In genomic region chr13:79402074-79402635, GRCh38 we compare ENCODE assay signal across 11 cellular contexts. TPM values are rescaled to one million over a fixed set of nuclear protein-coding genes. Genes with fewer than 3 reads are reported as not detected.
DNase-seq lines count a peak whose midpoint lies in the region; ATAC-seq, FAIRE-seq and TF ChIP-seq lines count a peak whose summit lies in the region.
"Had no signal": no experiment of that assay in that cellular context is flagged by ENCODE, and none has a peak within 500 bp of the region (broad histone marks: within the 10 kb centered on the region; RNA-seq: fewer than 3 reads in every experiment).

No MANE protein-coding gene starts in this region.

- TF ChIP-seq CTCF in astrocyte (IDR thresholded peaks at IDR 0.05; ENCODE audit: insufficient read depth, low read depth, low read length) (no peak), foreskin fibroblast (IDR thresholded peaks at IDR 0.05; ENCODE audit: low read depth, low read length) (no peak)

- POLR2A ChIA-PET in naive thymus-derived CD8-positive, alpha-beta T cell (lab: Charles Lee) = interaction anchor here (6.5 kb wide), 1 partner anchor 9 kb away, joined by 107 read pairs; no protein-coding TSS in a partner anchor

- H3K9me3 Mint-ChIP-seq in astrocyte (ENCODE audit: unreplicated experiment) = no peaks in the 10 kb centered on the region
- no peaks in the 10 kb centered on the region for H3K9me3 Mint-ChIP-seq in naive thymus-derived CD8-positive, alpha-beta T cell
- H3K9me3 Mint-ChIP-seq: central memory CD8-positive, alpha-beta T cell had no signal

- H3K27ac ChIP-seq in BLaER1 (no peak overlapping the region), HUES64 (ENCODE audit: low read depth, low read length) (no peak overlapping the region), astrocyte (ENCODE audit: low read depth, low read length) (no peak overlapping the region)
- H3K27ac ChIP-seq: prostate gland had no signal

- no peak overlapping the region for H2AFZ ChIP-seq in astrocyte (ENCODE audit: low read depth, low read length)

- peaks cover 44% of the 10 kb centered on the region for H3K4me1 ChIP-seq in BLaER1
- H3K4me1 ChIP-seq in HUES64 (ENCODE audit: insufficient read depth, low read length) = peaks cover 61% of the 10 kb centered on the region
- H3K4me1 ChIP-seq in astrocyte (ENCODE audit: insufficient read depth, low read length) = peaks cover 23% of the 10 kb centered on the region
- H3K4me1 ChIP-seq: prostate gland had no signal

- peaks cover 12% of the 10 kb centered on the region for H3K36me3 Mint-ChIP-seq in astrocyte (ENCODE audit: low read depth, unreplicated experiment)
- peaks cover 0 to 47% (median 6%) of the 10 kb centered on the region in 3 donors for H3K36me3 Mint-ChIP-seq in naive thymus-derived CD8-positive, alpha-beta T cell

- WGBS in HUES64 = 91% methylated on average over 1 of the region's 2 CpGs

- H3K27me3 ChIP-seq in BLaER1 = no peaks in the 10 kb centered on the region
- no peaks in the 10 kb centered on the region for H3K27me3 ChIP-seq in HUES64 (ENCODE audit: insufficient read depth, low read length)
- H3K27me3 ChIP-seq in astrocyte (ENCODE audit: insufficient read depth, low read length) = no peaks in the 10 kb centered on the region

- H3K27ac Mint-ChIP-seq in astrocyte (ENCODE audit: unreplicated experiment) = peak overlapping the region; percentile 36
- peak overlapping the region in 9 of 10 donors; percentile 54 to 92 (median 76) for H3K27ac Mint-ChIP-seq in naive thymus-derived CD8-positive, alpha-beta T cell

- peaks cover 32% of the 10 kb centered on the region for H3K4me1 Mint-ChIP-seq in astrocyte (ENCODE audit: low read depth, unreplicated experiment)
- peaks cover 11 to 48% (median 38%) of the 10 kb centered on the region in 4 donors for H3K4me1 Mint-ChIP-seq in naive thymus-derived CD8-positive, alpha-beta T cell

- peaks cover 41% of the 10 kb centered on the region for H3K36me3 ChIP-seq in BLaER1
- H3K36me3 ChIP-seq in HUES64 (ENCODE audit: insufficient read depth, low read length) = peaks cover 42% of the 10 kb centered on the region
- H3K36me3 ChIP-seq in astrocyte (ENCODE audit: insufficient read depth, low read length) = no peaks in the 10 kb centered on the region
- H3K36me3 ChIP-seq: prostate gland had no signal

- peak overlapping the region; percentile 93 for H3K4me2 ChIP-seq in BLaER1
- H3K4me2 ChIP-seq in astrocyte (ENCODE audit: low read length) = peak overlapping the region; percentile 93

- peak overlapping the region; percentile 71 for H3K4me3 Mint-ChIP-seq in astrocyte (ENCODE audit: unreplicated experiment)
- H3K4me3 Mint-ChIP-seq in naive thymus-derived CD8-positive, alpha-beta T cell = peak overlapping the region in 4 of 10 donors; percentile 31 to 76 (median 47)
- H3K4me3 Mint-ChIP-seq: central memory CD8-positive, alpha-beta T cell had no signal

- H3K9ac ChIP-seq in BLaER1 (no peak overlapping the region; the same call in 1 of the 2 replicates), HUES64 (ENCODE audit: low read depth, low read length) (no peak overlapping the region), astrocyte (ENCODE audit: low read length) (no peak overlapping the region)

- peak overlapping the region; percentile 88; the same call in 1 of the 2 replicates for H3K4me3 ChIP-seq in BLaER1
- H3K4me3 ChIP-seq in HUES64 (ENCODE audit: low read length) = peak overlapping the region; percentile 90; the same call in 1 of the 2 replicates
- H3K4me3 ChIP-seq in astrocyte (ENCODE audit: insufficient read depth, low read depth, low read length) = no peak overlapping the region
- H3K4me3 ChIP-seq in foreskin fibroblast (ENCODE audit: low read depth in 1 of 2, low read length in 2 of 2) = no peak overlapping the region
- H3K4me3 ChIP-seq: prostate gland had no signal

- FAIRE-seq in astrocyte (lab: Jason Lieb, UNC) = no peak

- H3K9me3 ChIP-seq in BLaER1 (peaks cover 4% of the 10 kb centered on the region), HUES64 (ENCODE audit: insufficient read depth, low read depth, low read length) (peaks cover 3% of the 10 kb centered on the region; the same call in 1 of the 2 replicates), astrocyte (ENCODE audit: insufficient read depth, low read depth, low read length) (no peaks in the 10 kb centered on the region)
- H3K9me3 ChIP-seq: prostate gland had no signal

- peaks cover 99% of the 10 kb centered on the region for H3K79me2 ChIP-seq in astrocyte (ENCODE audit: insufficient read depth, low read length)

- H4K20me1 ChIP-seq in BLaER1 (peaks cover 71% of the 10 kb centered on the region), astrocyte (ENCODE audit: insufficient read depth, low read length) (peaks cover 66% of the 10 kb centered on the region)

- H3K27me3 Mint-ChIP-seq in astrocyte (ENCODE audit: low read depth, unreplicated experiment) = no peaks in the 10 kb centered on the region
- no peaks in the 10 kb centered on the region for H3K27me3 Mint-ChIP-seq in naive thymus-derived CD8-positive, alpha-beta T cell
- H3K27me3 Mint-ChIP-seq: central memory CD8-positive, alpha-beta T cell had no signal

- no peak for DNase-seq in astrocyte (ENCODE audit: low read depth)
- no peak for DNase-seq in naive thymus-derived CD8-positive, alpha-beta T cell
- no peak for DNase-seq in NK-92 treated with Interleukin-12 subunit alpha and Interleukin-12 subunit beta, amount 100 ng/mL, for 24 hours (lab: John Stamatoyannopoulos, UW)
- DNase-seq in hepatic stellate cell (ENCODE audit: low spot score) = no peak
- no peak for DNase-seq in foreskin fibroblast
- DNase-seq: NCI-H2107 had no signal

- no peak for ATAC-seq in naive thymus-derived CD8-positive, alpha-beta T cell
- ATAC-seq in GM19035 (IDR thresholded peaks at IDR 0.05; ENCODE audit: unreplicated experiment) = no peak

RNA-seq across cellular contexts. Expression of gene RBM26, which starts 3.9 kb away (rescaled TPM):
- polyA plus RNA-seq in HUES64 (2013, experiment 1 of 2) = 42.8 TPM
- 46.3 TPM for polyA plus RNA-seq in HUES64 (2013, experiment 2 of 2)
- 38.5 and 42.6 TPM in 2 replicates for total RNA-seq in astrocyte
- total RNA-seq in naive thymus-derived CD8-positive, alpha-beta T cell = 100 to 1,000 TPM; 138 to 142 TPM
- polyA plus RNA-seq in naive thymus-derived CD8-positive, alpha-beta T cell = 10 to 100 TPM; 14.1 to 17.0 (median 16.1) TPM

Comparison
In these comparisons a context has a peak if more than half of its experiments do, and no peak if none do; other contexts are left out.
1. H3K4me3 ChIP-seq: peak in BLaER1 (single experiment) and HUES64 (single experiment); none in astrocyte (single experiment) and foreskin fibroblast (0 of 2).